Comparison of ENCODE assay signal across 8 cellular contexts in the genomic region with DNA sequence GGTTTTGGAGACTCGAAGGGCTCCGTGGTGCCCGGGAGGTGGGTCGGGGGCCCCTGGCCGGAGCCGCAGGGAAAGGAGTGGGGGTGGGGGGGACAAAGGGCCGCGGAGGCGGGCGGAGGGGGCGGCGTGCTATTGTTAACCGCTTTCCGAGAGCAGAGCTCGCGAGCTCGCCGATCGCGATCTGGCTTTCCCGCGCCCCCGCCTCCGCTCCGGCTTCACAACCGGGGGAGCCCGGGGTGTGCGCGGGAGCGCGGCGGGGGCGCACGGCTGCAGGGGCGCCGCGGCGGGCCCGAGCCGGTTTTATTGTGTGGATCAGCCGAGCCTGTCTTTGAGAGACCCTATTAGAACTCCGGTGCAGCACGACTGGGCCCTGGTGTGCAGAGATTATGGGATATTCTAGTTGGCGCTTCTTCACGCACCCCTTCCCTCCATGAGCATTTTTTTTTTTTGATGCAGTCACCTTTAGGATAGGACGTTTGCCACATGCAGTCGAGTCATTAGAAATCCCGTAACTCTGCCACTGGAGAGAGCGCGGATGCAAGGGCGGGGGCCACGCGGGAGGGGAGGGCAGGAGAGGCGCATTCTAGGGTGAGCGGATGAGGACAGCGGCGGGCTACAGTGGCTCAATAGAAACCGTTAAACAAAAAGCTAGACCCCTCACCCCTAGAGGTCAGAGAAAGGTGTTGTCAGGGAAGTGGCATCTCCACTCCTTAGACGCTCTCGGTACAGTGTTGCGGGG. TPM values are rescaled to one million over a fixed set of nuclear protein-coding genes. Genes with fewer than 3 reads are reported as not detected.
DNase-seq lines count a peak whose midpoint lies in the region.

No MANE protein-coding gene starts in this region.

- no peak overlapping the region for H3K9ac ChIP-seq in mucosa of stomach (ENCODE audit: low read length)

- peaks cover 30% of the 10 kb centered on the region for H3K4me1 ChIP-seq in mucosa of stomach (ENCODE audit: control insufficient read depth, insufficient read depth, low read length)
- H3K4me1 ChIP-seq in urinary bladder (ENCODE audit: insufficient read depth): no peaks in the 10 kb centered on the region

- WGBS in urinary bladder: under 1% methylated on average over 61 of the region's 61 CpGs

- H3K9me3 ChIP-seq in mucosa of stomach (ENCODE audit: control insufficient read depth, low read length): no peaks in the 10 kb centered on the region

- H3K36me3 ChIP-seq in mucosa of stomach (ENCODE audit: control insufficient read depth, insufficient read depth, low read length) (no peaks in the 10 kb centered on the region), urinary bladder (ENCODE audit: insufficient read depth) (no peaks in the 10 kb centered on the region)

- peaks cover 69% of the 10 kb centered on the region for H3K27me3 ChIP-seq in mucosa of stomach (ENCODE audit: control insufficient read depth, insufficient read depth, low read length)

- peak overlapping the region; percentile 60 for H3K4me3 ChIP-seq in mucosa of stomach (ENCODE audit: low read length)
- peak overlapping the region; percentile 79 for H3K4me3 ChIP-seq in urinary bladder (ENCODE audit: low read depth, low read length)

- DNase-seq in activated T-cell treated with anti-CD3 and anti-CD28 coated beads for 1 hour (ENCODE audit: low read depth) (peak; percentile 11), activated T-cell treated with anti-CD3 and anti-CD28 coated beads for 4 hours (no peak), SW480 (ENCODE audit: low spot score) (peak; percentile 57), ecto neural progenitor cell (ENCODE audit: low spot score) (peak; percentile 53), NCI-H1694 (lab: John Stamatoyannopoulos, UW) (no peak), SIG-M5 treated with dmso at 0.1 percent for 504 hours (lab: John Stamatoyannopoulos, UW; ENCODE audit: unreplicated experiment) (no peak)

- H3K27ac ChIP-seq in urinary bladder (ENCODE audit: low read depth): no peak overlapping the region

RNA-seq across cellular contexts. Expression of a gene that starts 3.6 kb away (rescaled TPM):
- 13.8 TPM for total RNA-seq in urinary bladder
- 1.9 TPM for polyA plus RNA-seq in urinary bladder

Comparison
In these comparisons a context has a peak if more than half of its experiments do, and no peak if none do; other contexts are left out.
1. DNase-seq: peak in activated T-cell treated with anti-CD3 and anti-CD28 coated beads for 1 hour (single experiment), SW480 (single experiment) and ecto neural progenitor cell (single experiment); none in activated T-cell treated with anti-CD3 and anti-CD28 coated beads for 4 hours (single experiment), NCI-H1694 (single experiment) and SIG-M5 treated with dmso at 0.1 percent for 504 hours (single experiment).